Comparison of ENCODE assay signal across 8 cellular contexts in the genomic region with DNA sequence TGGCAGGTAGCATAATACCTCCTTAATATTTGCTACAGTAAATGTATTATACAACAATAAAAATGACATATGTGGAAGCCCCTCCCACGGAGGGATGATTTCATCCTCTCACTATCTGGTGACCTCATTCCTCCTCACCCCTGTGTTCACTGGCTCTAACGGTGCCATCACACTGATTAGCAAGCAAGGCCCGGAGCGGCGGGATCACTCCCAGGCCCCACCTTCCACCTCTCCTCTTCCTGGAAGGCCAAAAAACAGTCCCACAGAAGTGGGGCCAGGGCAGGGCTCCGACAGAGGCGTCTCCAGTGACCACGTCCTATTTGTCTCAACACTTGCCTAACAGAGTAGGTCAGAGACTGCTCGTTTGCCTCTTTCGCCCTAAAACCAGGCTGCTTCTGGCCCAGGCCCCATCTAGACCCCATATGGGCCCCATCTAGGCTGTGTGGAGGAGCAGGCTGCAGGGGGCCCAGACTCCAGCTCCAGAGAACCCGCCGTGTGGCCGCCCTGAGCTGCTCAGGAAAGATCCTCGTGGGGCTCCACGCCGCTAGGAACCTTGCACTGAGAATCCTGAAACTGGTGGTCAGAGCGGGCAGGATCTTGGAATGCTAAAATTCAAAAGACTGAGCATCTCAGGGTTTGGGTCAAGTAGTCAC. TPM values are rescaled to one million over a fixed set of nuclear protein-coding genes. Genes with fewer than 3 reads are reported as not detected.
DNase-seq lines count a peak whose midpoint lies in the region; TF ChIP-seq lines count a peak whose summit lies in the region.

No MANE protein-coding gene starts in this region.

- peak overlapping the region in 4 of 7 experiments; percentile 5 to 37 (median 20) for H3K4me3 ChIP-seq in skin epidermis

- no peak for TF ChIP-seq CTCF in GM10266 (IDR thresholded peaks at IDR 0.05; ENCODE audit: control insufficient read depth, insufficient read depth, low read depth, missing control alignments)

- in situ Hi-C loops in ACHN (cut with HindIII; ENCODE audit: low pct_ligation_motif_present, low pct_unique_long_range_greater_than_20kb, low sequenced_read_pairs) = no loop called here

- H3K27ac ChIP-seq in skin epidermis = peak overlapping the region in 20 of 21 experiments; percentile 14 to 97 (median 78)

- DNase-seq in ACHN (peak; percentile 79), M059J (ENCODE audit: low read depth) (peak; percentile 93), fibroblast of peridontal ligament (ENCODE audit: extremely low read depth) (peak; percentile 85), GM10266 (ENCODE audit: extremely low spot score) (no peak), cortex of kidney (lab: John Stamatoyannopoulos, UW) (no peak), mesenteric fat pad (ENCODE audit: low spot score) (no peak)
- peak; percentile 84 for DNase-seq in activated CD8-positive, alpha-beta memory T cell treated with anti-CD3 and anti-CD28 coated beads, Interleukin-2, amount 50 U/mL, for 48 hours

RNA-seq across cellular contexts. Expression of a gene that starts 3.7 kb away (rescaled TPM):
- 0.42 and 0.79 TPM in 2 replicates for total RNA-seq in M059J (2014; rRNA removed; shearing (Covaris generic))
- total RNA-seq in mesenteric fat pad = 15.4 TPM

RNA-seq across cellular contexts. Expression of a gene that starts 32.1 kb away (rescaled TPM):
- total RNA-seq in M059J (2014; rRNA removed; shearing (Covaris generic)) = 0.05 TPM in 1 of 2 replicates, not detected in the other
- total RNA-seq in mesenteric fat pad = 13.0 TPM

Comparison
In these comparisons a context has a peak if more than half of its experiments do, and no peak if none do; other contexts are left out.
1. DNase-seq: peak in ACHN (single experiment), M059J (single experiment), activated CD8-positive, alpha-beta memory T cell treated with anti-CD3 and anti-CD28 coated beads, Interleukin-2, amount 50 U/mL, for 48 hours (single experiment) and fibroblast of peridontal ligament (single experiment); none in GM10266 (single experiment), cortex of kidney (single experiment) and mesenteric fat pad (single experiment).
2. RNA of a gene that starts 32.1 kb away (total RNA-seq): 13.0 TPM in mesenteric fat pad (single experiment); 0.05 TPM in M059J; every median in the first group is over 10 times any median in the second.